In the genomic region with DNA sequence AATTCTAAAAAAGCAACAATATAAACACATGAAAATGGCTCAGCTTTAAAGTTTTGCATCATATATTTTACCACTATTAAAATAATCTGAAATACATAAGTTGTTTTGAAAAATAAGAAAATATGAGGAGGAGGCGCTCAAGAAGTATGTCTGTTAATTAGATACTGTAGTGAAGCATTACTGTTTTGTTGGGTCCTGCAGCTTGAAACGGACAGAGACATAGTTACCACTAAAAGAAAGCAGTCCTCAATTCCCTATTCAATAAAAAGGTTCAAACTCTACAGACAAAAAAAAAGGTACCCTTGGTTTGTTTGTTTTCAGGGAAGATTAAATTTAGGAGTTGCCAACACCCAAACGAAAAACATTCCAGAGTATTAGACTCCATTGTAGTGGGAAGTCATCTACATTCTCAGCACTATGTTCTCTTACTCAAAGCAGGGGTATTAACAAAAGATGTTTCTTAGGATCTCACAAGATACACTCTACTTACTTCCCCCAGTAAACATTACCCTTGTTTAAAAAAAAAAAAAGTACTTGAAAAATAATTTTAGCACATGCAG, we compare ENCODE assay signal across 11 cellular contexts. TPM values are rescaled to one million over a fixed set of nuclear protein-coding genes. Genes with fewer than 3 reads are reported as not detected.
DNase-seq lines count a peak whose midpoint lies in the region; ATAC-seq, FAIRE-seq and TF ChIP-seq lines count a peak whose summit lies in the region.
"Had no signal": no experiment of that assay in that cellular context is flagged by ENCODE, and none has a peak within 500 bp of the region (broad histone marks: within the 10 kb centered on the region; RNA-seq: fewer than 3 reads in every experiment).

No MANE protein-coding gene starts in this region.

- DNase-seq in GM19239 (ENCODE audit: insufficient read length, low spot score) (no peak), OCI-LY7 (ENCODE audit: low spot score) (no peak), fibroblast of peridontal ligament (ENCODE audit: extremely low read depth) (peak; percentile 39), mucosa of gallbladder (ENCODE audit: low spot score) (no peak)
- no peak for DNase-seq in stimulated activated CD4-positive, alpha-beta T cell treated with anti-CD3 and anti-CD28 coated beads, Interleukin-4, amount 100 ng/mL, for 24 hours
- no peak for DNase-seq in activated CD8-positive, alpha-beta memory T cell treated with anti-CD3 and anti-CD28 coated beads, Interleukin-2, amount 10 ng/mL, durations not matched to agents 7 days and 5 days
- DNase-seq: hippocampal formation; stimulated activated CD8-positive, alpha-beta memory T cell treated with anti-CD3 and anti-CD28 coated beads, Interleukin-4, amount 100 ng/mL, for 48 hours; T-helper 9 cell had no signal

- H3K4me3 ChIP-seq in OCI-LY7 (ENCODE audit: low read depth, low read length, poor library complexity, severe bottlenecking) (peak overlapping the region; percentile 90), rectal smooth muscle tissue (ENCODE audit: low read length) (peak overlapping the region; percentile 40)

- H3K9me3 Mint-ChIP-seq in activated CD8-positive, alpha-beta memory T cell treated with anti-CD3 and anti-CD28 coated beads, Interleukin-2, amount 10 ng/mL, durations not matched to agents 7 days and 5 days (ENCODE audit: low read depth), result no peaks in the 10 kb centered on the region

- POLR2A ChIA-PET in OCI-LY7 (lab: Charles Lee), result interaction anchor here (0.6 to 1.8 kb wide), 9 partner anchors 11 to 112 kb away, joined by 3 to 7 read pairs (median 5); no protein-coding TSS in a partner anchor

- intact Hi-C loops in OCI-LY7 (cut with micrococcal nuclease; ENCODE audit: unreplicated experiment), result no loop called here

- no TSS peak for BruUV-seq in OCI-LY7 (replicated peaks; lab: Mats Ljungman, UMichigan)

- peaks cover 54% of the 10 kb centered on the region for H3K27me3 Mint-ChIP-seq in activated CD8-positive, alpha-beta memory T cell treated with anti-CD3 and anti-CD28 coated beads, Interleukin-2, amount 10 ng/mL, durations not matched to agents 7 days and 5 days

- H3K27ac Mint-ChIP-seq in activated CD8-positive, alpha-beta memory T cell treated with anti-CD3 and anti-CD28 coated beads, Interleukin-2, amount 10 ng/mL, durations not matched to agents 7 days and 5 days, result no peak overlapping the region

- CTCF ChIA-PET in OCI-LY7 (lab: Charles Lee; ENCODE audit: unreplicated experiment), result no interaction called here
- CTCF ChIA-PET in activated CD8-positive, alpha-beta memory T cell treated with anti-CD3 and anti-CD28 coated beads, Interleukin-2, amount 10 ng/mL, durations not matched to agents 7 days and 5 days (lab: Charles Lee), result interaction anchor here (0.7 kb wide), 1 partner anchor 48 kb away, joined by 3 read pairs; no protein-coding TSS in a partner anchor

- no peak for TF ChIP-seq CTCF in OCI-LY7 (conservative IDR thresholded peaks at IDR 0.05; ENCODE audit: low read length)

- peaks cover 50% of the 10 kb centered on the region for H3K36me3 ChIP-seq in OCI-LY7 (ENCODE audit: insufficient read depth, low read length)
- H3K36me3 ChIP-seq in rectal smooth muscle tissue (ENCODE audit: control insufficient read depth, insufficient read depth, low read length), result no peaks in the 10 kb centered on the region

- H3K27ac ChIP-seq in OCI-LY7 (ENCODE audit: low read depth, low read length, poor library complexity, severe bottlenecking) (peak overlapping the region; percentile 84), rectal smooth muscle tissue (ENCODE audit: low read depth, low read length) (no peak overlapping the region)

- no peaks in the 10 kb centered on the region for H3K9me2 ChIP-seq in OCI-LY7 (ENCODE audit: insufficient read depth, low read length)

- peaks cover 2% of the 10 kb centered on the region for H3K36me3 Mint-ChIP-seq in activated CD8-positive, alpha-beta memory T cell treated with anti-CD3 and anti-CD28 coated beads, Interleukin-2, amount 10 ng/mL, durations not matched to agents 7 days and 5 days

- FAIRE-seq in GM19239 (lab: Jason Lieb, UNC), result peak; percentile 79

- peak overlapping the region; percentile 91 for H3K4me2 ChIP-seq in OCI-LY7 (ENCODE audit: low read length)

- peaks cover 43% of the 10 kb centered on the region for H4K20me1 ChIP-seq in OCI-LY7 (ENCODE audit: insufficient read depth, low read length)

- peaks cover 70% of the 10 kb centered on the region for H3K79me2 ChIP-seq in OCI-LY7 (ENCODE audit: insufficient read depth, low read depth, low read length)

- no peaks in the 10 kb centered on the region for H3K27me3 ChIP-seq in rectal smooth muscle tissue (ENCODE audit: control insufficient read depth, insufficient read depth, low read length)

- ATAC-seq in activated CD8-positive, alpha-beta memory T cell treated with anti-CD3 and anti-CD28 coated beads, Interleukin-2, amount 10 ng/mL, durations not matched to agents 7 days and 5 days, result no peak
- no peak for ATAC-seq in GM19467 (IDR thresholded peaks at IDR 0.05; ENCODE audit: unreplicated experiment)

- H3K4me1 ChIP-seq in OCI-LY7 (ENCODE audit: insufficient read depth, low read length, poor library complexity, severe bottlenecking) (peaks cover 45% of the 10 kb centered on the region), rectal smooth muscle tissue (ENCODE audit: control insufficient read depth, insufficient read depth, low read length) (no peaks in the 10 kb centered on the region)

- peaks cover 10% of the 10 kb centered on the region for H3K4me1 Mint-ChIP-seq in activated CD8-positive, alpha-beta memory T cell treated with anti-CD3 and anti-CD28 coated beads, Interleukin-2, amount 10 ng/mL, durations not matched to agents 7 days and 5 days

- no peak overlapping the region for H2AFZ ChIP-seq in OCI-LY7 (ENCODE audit: low read length)

- no peak overlapping the region for H3K9ac ChIP-seq in rectal smooth muscle tissue (ENCODE audit: low read length)

- no peak overlapping the region for H3K4me3 Mint-ChIP-seq in activated CD8-positive, alpha-beta memory T cell treated with anti-CD3 and anti-CD28 coated beads, Interleukin-2, amount 10 ng/mL, durations not matched to agents 7 days and 5 days

- no peaks in the 10 kb centered on the region for H3K9me3 ChIP-seq in OCI-LY7 (ENCODE audit: low read length)

RNA-seq across cellular contexts. Expression of a gene that starts 3.0 kb away (rescaled TPM):
- total RNA-seq in OCI-LY7 (2014; rRNA removed; shearing (Covaris generic)), result 186 and 263 TPM in 2 replicates
- total RNA-seq in OCI-LY7 (2022), result 107 and 110 TPM in 2 replicates
- total RNA-seq in mucosa of gallbladder, result 123 TPM
- 1 to 10 TPM; 3.0 to 5.2 TPM for total RNA-seq in activated CD8-positive, alpha-beta memory T cell treated with anti-CD3 and anti-CD28 coated beads, Interleukin-2, amount 10 ng/mL, durations not matched to agents 7 days and 5 days

Comparison
In these comparisons a context has a peak if more than half of its experiments do, and no peak if none do; other contexts are left out.
1. RNA of a gene that starts 3.0 kb away (total RNA-seq): 107 to 263 TPM in OCI-LY7 and 123 TPM in mucosa of gallbladder (single experiment); 3.0 to 5.2 TPM in activated CD8-positive, alpha-beta memory T cell treated with anti-CD3 and anti-CD28 coated beads, Interleukin-2, amount 10 ng/mL, durations not matched to agents 7 days and 5 days; every median in the first group is over 10 times any median in the second.